8 cellular contexts compared by ENCODE assay signal in genomic region chr22:19478466-19479357, GRCh38. TPM values are rescaled to one million over a fixed set of nuclear protein-coding genes. Genes with fewer than 3 reads are reported as not detected.
DNase-seq lines count a peak whose midpoint lies in the region; ATAC-seq and TF ChIP-seq lines count a peak whose summit lies in the region.

Gene UFD1 (minus strand): TSS chr22:19479193. CDS start chr22:19479085, 108 bp downstream.

- H3K4me3 ChIP-seq in HUES6 (ENCODE audit: low read depth, low read length) (peak within 1 kb of the TSS; percentile 97), neural cell (ENCODE audit: low read length) (peak within 1 kb of the TSS; percentile 84), stomach smooth muscle (ENCODE audit: low read length in 2 of 2) (peak within 1 kb of the TSS; percentile 96 to 99)

- H3K79me2 ChIP-seq in neural cell (replicated peaks; ENCODE audit: insufficient read depth, low read length): peaks cover 19% of the 10 kb centered on the region

- H3K27me3 ChIP-seq in HUES6 (ENCODE audit: control insufficient read depth, insufficient read depth, low read length) (no peaks in the 10 kb centered on the region), neural cell (ENCODE audit: insufficient read depth, low read depth, low read length) (no peaks in the 10 kb centered on the region), stomach smooth muscle (ENCODE audit: control insufficient read depth in 1 of 2, insufficient read depth in 2 of 2, low read length in 2 of 2) (no peaks in the 10 kb centered on the region)

- H3K36me3 ChIP-seq in HUES6 (ENCODE audit: control insufficient read depth, insufficient read depth, low read length) (peaks cover 34% of the 10 kb centered on the region), neural cell (ENCODE audit: insufficient read depth, low read length) (no peaks in the 10 kb centered on the region), stomach smooth muscle (ENCODE audit: control insufficient read depth in 2 of 2, insufficient read depth in 2 of 2, low read length in 2 of 2) (peaks cover under 1 to 14% of the 10 kb centered on the region in 2 donors)

- H4K20me1 ChIP-seq in neural cell (ENCODE audit: insufficient read depth): no peaks in the 10 kb centered on the region

- DNase-seq in DMS 273 (lab: John Stamatoyannopoulos, UW; ENCODE audit: unreplicated experiment) (peak; percentile 87), SHP77 (lab: John Stamatoyannopoulos, UW) (peak; percentile 78 to 80), fibroblast of the conjunctiva (ENCODE audit: low read depth) (peak; percentile 68)
- peak; percentile 93 for DNase-seq in activated effector memory CD4-positive, alpha-beta T cell treated with anti-CD3 and anti-CD28 coated beads, Interleukin-2, amount 50 U/mL, for 16 hours

- peak; percentile 37 for ATAC-seq in GM21390 (IDR thresholded peaks at IDR 0.05; ENCODE audit: unreplicated experiment)

- TF ChIP-seq CTCF in neural cell (IDR thresholded peaks at IDR 0.05; ENCODE audit: poor library complexity, severe bottlenecking): no peak

- TF ChIP-seq RAD21 in neural cell (conservative IDR thresholded peaks at IDR 0.05): no peak

- H3K4me1 ChIP-seq in HUES6 (ENCODE audit: control insufficient read depth, insufficient read depth, low read length) (peaks cover 7% of the 10 kb centered on the region), stomach smooth muscle (ENCODE audit: control insufficient read depth, insufficient read depth, low read length) (peaks cover 14% of the 10 kb centered on the region)

- H3K27ac ChIP-seq in HUES6 (ENCODE audit: low read depth, low read length) (peak within 1 kb of the TSS; percentile 100), neural cell (ENCODE audit: low read length) (peak within 1 kb of the TSS; percentile 82), stomach smooth muscle (ENCODE audit: low read length) (peak within 1 kb of the TSS; percentile 100)

- peak within 1 kb of the TSS; percentile 51 for H2AFZ ChIP-seq in neural cell (ENCODE audit: low read depth, low read length)

- no peaks in the 10 kb centered on the region for H3K9me2 ChIP-seq in neural cell (ENCODE audit: insufficient read depth, low read length)

- no peak for TF ChIP-seq EP300 in neural cell (conservative IDR thresholded peaks at IDR 0.05; ENCODE audit: poor library complexity, severe bottlenecking)

- H3K9me3 ChIP-seq in HUES6 (ENCODE audit: control insufficient read depth, insufficient read depth, low read depth, low read length): no peaks in the 10 kb centered on the region
- no peaks in the 10 kb centered on the region for H3K9me3 ChIP-seq in neural cell (ENCODE audit: low read length)
- H3K9me3 ChIP-seq in stomach smooth muscle (ENCODE audit: control insufficient read depth in 2 of 2, low read length in 2 of 2): no peaks in the 10 kb centered on the region

- H3F3A ChIP-seq in neural cell (ENCODE audit: insufficient read depth, low read length, poor library complexity, severe bottlenecking): no peaks in the 10 kb centered on the region

- peak within 1 kb of the TSS; percentile 79 for H3K4me2 ChIP-seq in neural cell (ENCODE audit: low read length)

- H3K9ac ChIP-seq in HUES6 (ENCODE audit: low read length) (peak within 1 kb of the TSS; percentile 100), neural cell (ENCODE audit: low read length) (peak within 1 kb of the TSS; percentile 73), stomach smooth muscle (ENCODE audit: low read length in 2 of 2) (peak within 1 kb of the TSS; percentile 76 to 99)

TF ChIP-seq in neural cell, 6 proteins besides CTCF, POLR2A, EP300 and RAD21:
- peak; percentile 60 for TF ChIP-seq POLR2AphosphoS5 (IDR thresholded peaks at IDR 0.05)
- TF ChIP-seq SMC3 (conservative IDR thresholded peaks at IDR 0.05; ENCODE audit: poor library complexity): peak; percentile 3
- TF ChIP-seq EZH2 (IDR thresholded peaks at IDR 0.05; ENCODE audit: borderline replicate concordance, insufficient read depth, low read length, poor library complexity, severe bottlenecking): no peak
- TF ChIP-seq MXI1 (conservative IDR thresholded peaks at IDR 0.05; ENCODE audit: poor library complexity, severe bottlenecking): no peak
- no peak for TF ChIP-seq REST (IDR thresholded peaks at IDR 0.05; ENCODE audit: borderline replicate concordance)

RNA-seq across cellular contexts. Expression of gene UFD1, which starts in this region (rescaled TPM):
- 56.9 and 58.3 TPM in 2 replicates for polyA plus RNA-seq in neural cell
- polyA minus RNA-seq in neural cell: 28.7 and 35.4 TPM in 2 replicates

Comparison
In these comparisons a context has a peak if more than half of its experiments do, and no peak if none do; other contexts are left out.
1. Peak in every context shown above with its lines: DNase-seq, ATAC-seq, H3K4me3 ChIP-seq and H3K27ac ChIP-seq.